In genomic region chr6:138692978-138693909, GRCh38 we compare ENCODE assay signal across 8 cellular contexts.
A peak's percentile ranks its signal among the peaks of the same experiment; 100 is the strongest.
DNase-seq lines count a peak whose midpoint lies in the region; ATAC-seq, FAIRE-seq and TF ChIP-seq lines count a peak whose summit lies in the region.

No MANE protein-coding gene starts in this region.

- peaks cover 7% of the 10 kb centered on the region for H3K79me1 ChIP-seq in mesenchymal stem cell (replicated peaks; ENCODE audit: low read length, poor library complexity, severe bottlenecking)

- TF ChIP-seq CTCF in BE2C (IDR thresholded peaks at IDR 0.05; ENCODE audit: low read depth, low read length) (no peak), endothelial cell of umbilical vein (IDR thresholded peaks at IDR 0.05; ENCODE audit: extremely low read depth in 1 of 2, insufficient read depth in 1 of 2, low read depth in 1 of 2, low read length in 2 of 2) (no peak)

- TF ChIP-seq POLR2A in endothelial cell of umbilical vein (IDR thresholded peaks at IDR 0.05; ENCODE audit: low read depth, low read length), result peak; percentile 57

- H3K9me1 ChIP-seq in endothelial cell of umbilical vein (replicated peaks; ENCODE audit: control insufficient read depth, extremely low read depth, insufficient read depth, low read length), result no peaks in the 10 kb centered on the region

- H2BK15ac ChIP-seq in mesenchymal stem cell (ENCODE audit: low read depth, poor library complexity, severe bottlenecking), result peak overlapping the region; percentile 90

- H3K4me1 ChIP-seq in BE2C, result no peaks in the 10 kb centered on the region
- peaks cover 25% of the 10 kb centered on the region for H3K4me1 ChIP-seq in endothelial cell of umbilical vein (ENCODE audit: control insufficient read depth, extremely low read depth, insufficient read depth, low read length)
- H3K4me1 ChIP-seq in mesenchymal stem cell (ENCODE audit: control insufficient read depth, insufficient read depth, low read depth, low read length), result peaks cover 5% of the 10 kb centered on the region

- H3K23ac ChIP-seq in mesenchymal stem cell (ENCODE audit: low read length in 2 of 2), result peak overlapping the region in 1 of 2 experiments; percentile 89

- peak overlapping the region; percentile 66 for H3K9ac ChIP-seq in endothelial cell of umbilical vein (replicated peaks; ENCODE audit: extremely low read depth, insufficient read depth, low read length)
- peak overlapping the region; percentile 63 for H3K9ac ChIP-seq in mesenchymal stem cell (ENCODE audit: low read length)

- no TSS peak for BruUV-seq in endothelial cell of umbilical vein (replicated peaks; lab: Mats Ljungman, UMichigan)

- CTCF ChIA-PET in endothelial cell of umbilical vein (lab: Charles Lee), result interaction anchor here (0.7 to 5.4 kb wide), 22 partner anchors 15 to 671 kb away, joined by 3 to 91 read pairs (median 6); no protein-coding TSS in a partner anchor

- H3K79me2 ChIP-seq in endothelial cell of umbilical vein (ENCODE audit: control insufficient read depth, insufficient read depth, low read length), result peaks cover 44% of the 10 kb centered on the region

- peak overlapping the region; percentile 89 for H3K4me2 ChIP-seq in endothelial cell of umbilical vein (ENCODE audit: insufficient read depth, low read length)
- H3K4me2 ChIP-seq in mesenchymal stem cell (ENCODE audit: low read length, poor library complexity, severe bottlenecking), result peak overlapping the region; percentile 97

- H2BK5ac ChIP-seq in mesenchymal stem cell (ENCODE audit: low read depth, low read length, poor library complexity, severe bottlenecking), result no peak overlapping the region

- H4K8ac ChIP-seq in mesenchymal stem cell (ENCODE audit: low read length), result peak overlapping the region; percentile 85

- intact Hi-C loops in endothelial cell of umbilical vein (cut with micrococcal nuclease), result loop anchor here (1.0 to 10.0 kb wide), 6 partner anchors 30 to 671 kb away; partner anchors contain the start of gene REPS1

- H3K14ac ChIP-seq in mesenchymal stem cell (ENCODE audit: low read length in 2 of 2), result peak overlapping the region in 1 of 2 experiments; percentile 98

- POLR2A ChIA-PET in endothelial cell of umbilical vein (lab: Charles Lee), result no interaction called here

- H2BK120ac ChIP-seq in mesenchymal stem cell (ENCODE audit: low read depth, low read length), result peak overlapping the region; percentile 92

- peak overlapping the region; percentile 50 for H3K4me3 ChIP-seq in BE2C (ENCODE audit: low read depth, low read length)
- H3K4me3 ChIP-seq in endothelial cell of umbilical vein (replicated peaks in 1 of 3; ENCODE audit: insufficient read depth in 1 of 3, low read depth in 1 of 3, low read length in 3 of 3), result peak overlapping the region; percentile 74 to 90 (median 75)
- peak overlapping the region; percentile 89 to 95 for H3K4me3 ChIP-seq in mesenchymal stem cell (ENCODE audit: insufficient read depth in 1 of 2, low read depth in 1 of 2, low read length in 2 of 2)

- peak overlapping the region; percentile 46 for H3K27ac ChIP-seq in endothelial cell of umbilical vein (ENCODE audit: insufficient read depth, low read depth, low read length)
- no peak overlapping the region for H3K27ac ChIP-seq in mesenchymal stem cell (ENCODE audit: low read length, poor library complexity, severe bottlenecking)

- peak overlapping the region; percentile 70 to 95 for H3K4ac ChIP-seq in mesenchymal stem cell (ENCODE audit: low read depth in 1 of 2, low read length in 2 of 2)

- DNase-seq in BE2C (peak; percentile 29), NCI-H2196 treated with DMSO at 0.1 percent for 48 hours (lab: John Stamatoyannopoulos, UW; ENCODE audit: unreplicated experiment) (peak; percentile 62), endothelial cell of umbilical vein (ENCODE audit: low read depth, low spot score) (peak; percentile 64), mesenchymal stem cell (peak; percentile 75)
- peak; percentile 20 for DNase-seq in activated CD4-positive, alpha-beta T cell treated with anti-CD3 and anti-CD28 coated beads, Interleukin-2, amount 50 U/mL, for 1 hour
- DNase-seq in stimulated activated naive CD8-positive, alpha-beta T cell treated with anti-CD3 and anti-CD28 coated beads, Interleukin-15, Interleukin-2, amounts not matched to agents 100 U/mL and 50 U/mL, for 24 hours, result peak; percentile 39

- H3K18ac ChIP-seq in mesenchymal stem cell (ENCODE audit: low read depth in 1 of 2, low read length in 2 of 2), result peak overlapping the region; percentile 95 to 100

- dilution Hi-C loops in endothelial cell of umbilical vein (cut with MboI; ENCODE audit: extremely low pct_ligation_motif_present, low sequenced_read_pairs), result no loop called here

- H2BK12ac ChIP-seq in mesenchymal stem cell (ENCODE audit: low read length in 2 of 2), result peak overlapping the region in 1 of 2 experiments; percentile 72

- peak overlapping the region; percentile 89 for H4K91ac ChIP-seq in mesenchymal stem cell (ENCODE audit: low read length)

- H4K20me1 ChIP-seq in endothelial cell of umbilical vein (replicated peaks; ENCODE audit: control insufficient read depth, extremely low read depth, insufficient read depth, low read length), result no peaks in the 10 kb centered on the region

- H2AFZ ChIP-seq in endothelial cell of umbilical vein (ENCODE audit: low read depth, low read length) (peak overlapping the region; percentile 84), mesenchymal stem cell (ENCODE audit: low read depth, low read length) (peak overlapping the region; percentile 95)

- no peak overlapping the region for H2AK5ac ChIP-seq in mesenchymal stem cell (ENCODE audit: low read length, severe bottlenecking)

- peaks cover 43% of the 10 kb centered on the region for H3K27me3 ChIP-seq in BE2C
- no peaks in the 10 kb centered on the region for H3K27me3 ChIP-seq in endothelial cell of umbilical vein (ENCODE audit: control insufficient read depth in 2 of 2, insufficient read depth in 2 of 2, low read length in 2 of 2)
- no peaks in the 10 kb centered on the region for H3K27me3 ChIP-seq in mesenchymal stem cell (ENCODE audit: control insufficient read depth in 1 of 2, insufficient read depth in 1 of 2, low read length in 2 of 2)

- peak; percentile 67 for ATAC-seq in GM18868 (IDR thresholded peaks at IDR 0.05; ENCODE audit: unreplicated experiment)
- peak; percentile 67 for ATAC-seq in HG03045 (IDR thresholded peaks at IDR 0.05; ENCODE audit: unreplicated experiment)
- ATAC-seq in stimulated activated naive CD8-positive, alpha-beta T cell treated with anti-CD3 and anti-CD28 coated beads, Interleukin-15, Interleukin-2, amounts not matched to agents 100 U/mL and 50 U/mL, for 24 hours, result peak; percentile 53

- 2% methylated on average over 55 of the region's 92 CpGs for WGBS in mesenchymal stem cell

- no peaks in the 10 kb centered on the region for H3K36me3 ChIP-seq in BE2C
- no peaks in the 10 kb centered on the region for H3K36me3 ChIP-seq in endothelial cell of umbilical vein (ENCODE audit: control insufficient read depth in 2 of 2, extremely low read depth in 1 of 2, insufficient read depth in 2 of 2, low read length in 2 of 2)
- H3K36me3 ChIP-seq in mesenchymal stem cell (ENCODE audit: control insufficient read depth in 1 of 2, insufficient read depth in 2 of 2, low read depth in 1 of 2, low read length in 2 of 2), result no peaks in the 10 kb centered on the region

- H3K9me3 ChIP-seq in BE2C, result no peaks in the 10 kb centered on the region; the same call in 1 of the 2 replicates
- no peaks in the 10 kb centered on the region for H3K9me3 ChIP-seq in endothelial cell of umbilical vein (replicated peaks; ENCODE audit: control insufficient read depth, insufficient read depth, low read length)
- no peaks in the 10 kb centered on the region for H3K9me3 ChIP-seq in mesenchymal stem cell (ENCODE audit: control insufficient read depth, low read length)

- FAIRE-seq in endothelial cell of umbilical vein (lab: Jason Lieb, UNC), result peak; percentile 73

TF ChIP-seq in endothelial cell of umbilical vein, 7 proteins besides CTCF, POLR2A, EP300 and RAD21:
- TF ChIP-seq EZH2 (IDR thresholded peaks at IDR 0.05; ENCODE audit: borderline replicate concordance, low read depth, low read length, severe bottlenecking) (no peak), MYC (IDR thresholded peaks at IDR 0.05; ENCODE audit: low read depth, low read length) (no peak), GATA2 (IDR thresholded peaks at IDR 0.05; ENCODE audit: insufficient read depth, insufficient read length, low read depth, low read length) (no peak), POLR2AphosphoS5 (IDR thresholded peaks at IDR 0.05; ENCODE audit: insufficient read depth, low read depth, low read length) (peak; percentile 81), MAX (IDR thresholded peaks at IDR 0.05; ENCODE audit: insufficient read depth, insufficient read length) (no peak), FOS (IDR thresholded peaks at IDR 0.05; ENCODE audit: borderline replicate concordance, insufficient read depth, low read length) (no peak)

Comparison
In these comparisons a context has a peak if more than half of its experiments do, and no peak if none do; other contexts are left out.
1. DNase-seq: peak in every context shown above with its lines; median percentile 75 in mesenchymal stem cell; 64 in endothelial cell of umbilical vein; 62 in NCI-H2196 treated with DMSO at 0.1 percent for 48 hours; 39 in stimulated activated naive CD8-positive, alpha-beta T cell treated with anti-CD3 and anti-CD28 coated beads, Interleukin-15, Interleukin-2, amounts not matched to agents 100 U/mL and 50 U/mL, for 24 hours; 29 in BE2C; 20 in activated CD4-positive, alpha-beta T cell treated with anti-CD3 and anti-CD28 coated beads, Interleukin-2, amount 50 U/mL, for 1 hour.